ENCODE assay signal across 8 cellular contexts in the genomic region with DNA sequence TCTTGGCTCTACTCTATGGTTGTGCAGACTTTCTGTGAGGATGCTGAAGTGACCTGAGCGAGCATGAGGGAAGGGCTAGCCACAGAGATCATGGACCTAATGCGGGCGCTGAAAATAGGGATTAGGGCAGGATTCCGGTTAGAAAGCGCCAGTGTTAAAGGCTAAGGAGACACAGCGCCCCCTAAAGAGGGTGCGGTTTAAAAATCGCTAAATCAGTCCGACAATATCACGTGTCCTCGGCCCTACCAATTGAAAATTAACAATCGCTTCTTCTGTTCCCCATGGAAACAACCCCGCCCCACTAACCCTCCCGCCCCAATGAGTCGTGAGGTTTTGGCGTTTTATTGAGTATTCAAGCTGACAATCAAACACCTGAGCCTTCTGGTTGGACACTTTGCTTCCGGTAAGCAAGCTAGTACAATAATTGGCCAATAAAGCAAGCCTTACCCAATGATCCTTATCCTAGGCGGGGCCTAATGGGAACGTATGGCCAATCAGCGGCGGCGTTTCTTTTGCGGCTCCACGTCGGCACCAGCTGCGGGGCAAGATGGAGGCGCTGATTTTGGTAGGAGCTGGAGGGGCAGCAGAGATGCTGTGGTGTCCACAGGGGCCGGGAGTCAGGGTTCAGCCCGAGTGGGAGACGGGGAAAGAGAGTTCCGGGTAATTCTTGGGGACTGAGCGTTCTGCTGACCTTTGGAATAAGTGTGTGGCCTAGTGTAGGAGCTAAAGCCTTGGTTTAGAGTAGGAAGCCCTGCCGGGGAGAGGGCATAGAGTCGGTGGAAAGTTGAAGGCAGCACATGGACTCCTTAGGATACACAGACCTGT. TPM values are rescaled to one million over a fixed set of nuclear protein-coding genes. Genes with fewer than 3 reads are reported as not detected.
A peak's percentile ranks its signal among the peaks of the same experiment; 100 is the strongest.
DNase-seq lines count a peak whose midpoint lies in the region; ATAC-seq and TF ChIP-seq lines count a peak whose summit lies in the region.

A gene with protein sequence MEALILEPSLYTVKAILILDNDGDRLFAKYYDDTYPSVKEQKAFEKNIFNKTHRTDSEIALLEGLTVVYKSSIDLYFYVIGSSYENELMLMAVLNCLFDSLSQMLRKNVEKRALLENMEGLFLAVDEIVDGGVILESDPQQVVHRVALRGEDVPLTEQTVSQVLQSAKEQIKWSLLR (plus strand): TSS at position 515 of the 825 bp plus-strand sequence. CDS start 33 bp downstream, at position 548.

- peaks cover 59% of the 10 kb centered on the region for H3K4me1 ChIP-seq in mononuclear cell (ENCODE audit: insufficient read depth, low read length)

- H3K27ac Mint-ChIP-seq in IgD-negative memory B cell: peak within 1 kb of the TSS; percentile 88 to 100 (median 99)

- DNase-seq in DMS153 treated with DMSO at 0.1 percent for 48 hours (lab: John Stamatoyannopoulos, UW; ENCODE audit: unreplicated experiment) (peak; percentile 100), OCI-M1 (lab: John Stamatoyannopoulos, UW) (peak; percentile 99), activated T-cell treated with anti-CD3 and anti-CD28 coated beads for 24 hours (ENCODE audit: low read depth) (peak; percentile 89), epithelial cell of esophagus (ENCODE audit: low read depth) (peak; percentile 100)
- peak; percentile 80 to 86 for DNase-seq in stimulated activated CD8-positive, alpha-beta memory T cell treated with anti-CD3 and anti-CD28 coated beads, Interleukin-4, amount 100 ng/mL, for 1 hour (ENCODE audit: low read depth in 2 of 2, low spot score in 1 of 2)

- H3K4me3 ChIP-seq in epithelial cell of esophagus (ENCODE audit: low read length) (peak within 1 kb of the TSS; percentile 98), mononuclear cell (ENCODE audit: low read length) (peak within 1 kb of the TSS; percentile 96)

- H3K4me3 Mint-ChIP-seq in IgD-negative memory B cell: peak within 1 kb of the TSS; percentile 97 to 100 (median 99)

- H3K27me3 ChIP-seq in mononuclear cell (ENCODE audit: insufficient read depth, low read length): no peaks in the 10 kb centered on the region

- peaks cover 12 to 19% (median 19%) of the 10 kb centered on the region in 3 donors for H3K4me1 Mint-ChIP-seq in IgD-negative memory B cell

- peaks cover 1% of the 10 kb centered on the region for H3K36me3 Mint-ChIP-seq in IgD-negative memory B cell

- no peaks in the 10 kb centered on the region for H3K9me3 Mint-ChIP-seq in IgD-negative memory B cell

- no peaks in the 10 kb centered on the region for H3K27me3 Mint-ChIP-seq in IgD-negative memory B cell

- peak; percentile 98 for ATAC-seq in GM21529 (IDR thresholded peaks at IDR 0.05; ENCODE audit: unreplicated experiment)

- peak; percentile 74 for TF ChIP-seq CTCF in epithelial cell of esophagus (IDR thresholded peaks at IDR 0.05; ENCODE audit: insufficient read depth, low read depth, low read length, missing control alignments)

- H3K9me3 ChIP-seq in mononuclear cell (ENCODE audit: low read depth, low read length): no peaks in the 10 kb centered on the region

RNA-seq across cellular contexts. Expression of the gene that starts here (rescaled TPM):
- 135 TPM for polyA plus RNA-seq in IgD-negative memory B cell
- 34.1 TPM for total RNA-seq in mononuclear cell

Comparison
In these comparisons a context has a peak if more than half of its experiments do, and no peak if none do; other contexts are left out.
1. Peak in every context shown above with its lines: DNase-seq, ATAC-seq and H3K4me3 ChIP-seq.